9 cellular contexts compared by ENCODE assay signal in the genomic region with DNA sequence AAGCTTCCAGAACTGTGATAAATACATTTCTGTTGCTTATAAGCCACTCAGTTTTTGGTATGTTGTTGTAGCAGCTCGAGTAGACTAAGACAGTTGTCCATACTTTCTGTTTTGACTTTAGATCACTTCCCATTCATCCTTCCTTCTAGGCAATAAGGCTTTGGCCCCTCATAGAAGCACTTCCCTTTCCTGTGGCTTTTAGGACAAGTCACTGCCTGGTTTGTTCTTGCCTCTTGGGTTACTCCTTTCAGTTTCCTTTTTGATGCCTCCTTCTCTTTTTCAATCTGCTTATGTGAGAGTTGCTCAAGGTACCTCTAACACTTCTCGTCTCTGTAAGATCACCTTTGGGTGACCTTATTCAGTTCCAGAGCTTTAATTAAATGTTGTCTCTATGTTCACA.
A peak's percentile ranks its signal among the peaks of the same experiment; 100 is the strongest.
DNase-seq lines count a peak whose midpoint lies in the region; ATAC-seq and TF ChIP-seq lines count a peak whose summit lies in the region.
"Had no signal": no experiment of that assay in that cellular context is flagged by ENCODE, and none has a peak within 500 bp of the region (broad histone marks: within the 10 kb centered on the region; RNA-seq: fewer than 3 reads in every experiment).

No MANE protein-coding gene starts in this region.

- no peaks in the 10 kb centered on the region for H3K36me3 ChIP-seq in body of pancreas (replicated peaks in 1 of 2; ENCODE audit: insufficient read depth in 1 of 2, low read depth in 2 of 2)

- TF ChIP-seq CTCF in body of pancreas (IDR thresholded peaks at IDR 0.05): no peak

- intact Hi-C loops in body of pancreas (cut with DNase I): no loop called here

- WGBS in body of pancreas, 2 donors: 28 to 42% methylated on average over 2 of the region's 2 CpGs

- DNase-seq in globus pallidus (ENCODE audit: low spot score): peak; percentile 35
- no peak for DNase-seq in body of pancreas
- no peak for DNase-seq in DMS53 treated with DMSO at 0.1 percent for 48 hours (lab: John Stamatoyannopoulos, UW; ENCODE audit: unreplicated experiment)
- no peak for DNase-seq in NCI-H345 (lab: John Stamatoyannopoulos, UW)
- DNase-seq in C1 segment of cervical spinal cord (lab: John Stamatoyannopoulos, UW): no peak
- DNase-seq: NCI-H1092 had no signal

- H3K27ac ChIP-seq in body of pancreas: no peak overlapping the region

- H3K4me1 ChIP-seq in body of pancreas: no peaks in the 10 kb centered on the region

- no peak for TF ChIP-seq POLR2A in body of pancreas (IDR thresholded peaks at IDR 0.05)

- no peaks in the 10 kb centered on the region for H3K9me3 ChIP-seq in body of pancreas

- H3K4me3 ChIP-seq in body of pancreas: no peak overlapping the region

- H3K27me3 ChIP-seq in body of pancreas: no peaks in the 10 kb centered on the region

- ATAC-seq in GM18861 (IDR thresholded peaks at IDR 0.05; ENCODE audit: unreplicated experiment) (peak; percentile 86), GM21576 (IDR thresholded peaks at IDR 0.05; ENCODE audit: unreplicated experiment) (peak; percentile 85), HG03439 (IDR thresholded peaks at IDR 0.05; ENCODE audit: unreplicated experiment) (peak; percentile 91), body of pancreas (no peak)
